ENCODE assay signal across 15 cellular contexts in the genomic region with DNA sequence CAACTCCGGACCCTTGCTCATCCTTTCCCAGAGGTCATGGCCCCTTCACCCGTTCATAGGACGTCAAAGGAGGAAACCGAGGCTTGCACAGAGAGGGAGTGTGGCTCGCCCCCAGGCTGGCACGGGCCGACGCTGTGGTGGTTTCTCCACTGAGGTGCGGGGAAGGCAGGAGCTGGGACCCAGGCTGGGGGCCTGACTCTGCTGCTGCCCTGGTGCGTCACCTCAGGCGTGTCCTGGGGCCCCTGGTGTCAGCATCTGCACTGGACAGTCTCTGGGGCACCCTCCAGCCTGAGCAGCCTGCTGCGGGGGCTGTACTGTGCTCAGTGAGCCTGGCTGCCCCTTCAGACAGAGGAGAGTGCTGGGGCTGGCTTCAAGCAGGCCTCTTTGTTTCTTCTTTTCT.
"Had no signal": no experiment of that assay in that cellular context is flagged by ENCODE, and none has a peak within 500 bp of the region (broad histone marks: within the 10 kb centered on the region; RNA-seq: fewer than 3 reads in every experiment).

No MANE protein-coding gene starts in this region.

- H3K27me3 Mint-ChIP-seq: memory B cell had no signal

- H3K4me3 Mint-ChIP-seq: activated naive CD8-positive, alpha-beta T cell; activated T-cell treated with anti-CD3 and anti-CD28 coated beads, Interleukin-2, amount 50 U/mL, for 4 hours; memory B cell; neural crest cell; T-helper 1 cell treated with Interleukin-12 subunit alpha and Interleukin-12 subunit beta and Interleukin-4 antibody, amounts not matched to agents 30 μg/mL and 1 μg/mL, for 36 hours; WTC11 had no signal

- H3K4me1 Mint-ChIP-seq: WTC11 had no signal

- H3K4me3 ChIP-seq: left lung, skin epidermis, thyroid gland had no signal

- DNase-seq: activated CD4-positive, alpha-beta T cell treated with anti-CD3 and anti-CD28 coated beads, Interleukin-2, amount 50 U/mL, for 1 hour; activated T-cell treated with anti-CD3 and anti-CD28 coated beads, Interleukin-2, amount 50 U/mL, for 4 hours; anterior cingulate cortex; foreskin keratinocyte; head of caudate nucleus; islet precursor cell; thyroid gland had no signal

- ATAC-seq: activated T-cell treated with anti-CD3 and anti-CD28 coated beads, Interleukin-2, amount 50 U/mL, for 4 hours; foreskin keratinocyte; left lung; WTC11 had no signal

- H3K27ac ChIP-seq: foreskin keratinocyte, left lung, parathyroid adenoma, skin epidermis, thyroid gland had no signal

- H3K27me3 ChIP-seq: foreskin keratinocyte, thyroid gland had no signal

- H3K9me3 ChIP-seq: left lung, thyroid gland had no signal

- H3K36me3 ChIP-seq: thyroid gland had no signal

- H3K27ac Mint-ChIP-seq: memory B cell, WTC11 had no signal

- H3K9me3 Mint-ChIP-seq: memory B cell, neural crest cell had no signal
